8 cellular contexts compared by ENCODE assay signal in the genomic region with DNA sequence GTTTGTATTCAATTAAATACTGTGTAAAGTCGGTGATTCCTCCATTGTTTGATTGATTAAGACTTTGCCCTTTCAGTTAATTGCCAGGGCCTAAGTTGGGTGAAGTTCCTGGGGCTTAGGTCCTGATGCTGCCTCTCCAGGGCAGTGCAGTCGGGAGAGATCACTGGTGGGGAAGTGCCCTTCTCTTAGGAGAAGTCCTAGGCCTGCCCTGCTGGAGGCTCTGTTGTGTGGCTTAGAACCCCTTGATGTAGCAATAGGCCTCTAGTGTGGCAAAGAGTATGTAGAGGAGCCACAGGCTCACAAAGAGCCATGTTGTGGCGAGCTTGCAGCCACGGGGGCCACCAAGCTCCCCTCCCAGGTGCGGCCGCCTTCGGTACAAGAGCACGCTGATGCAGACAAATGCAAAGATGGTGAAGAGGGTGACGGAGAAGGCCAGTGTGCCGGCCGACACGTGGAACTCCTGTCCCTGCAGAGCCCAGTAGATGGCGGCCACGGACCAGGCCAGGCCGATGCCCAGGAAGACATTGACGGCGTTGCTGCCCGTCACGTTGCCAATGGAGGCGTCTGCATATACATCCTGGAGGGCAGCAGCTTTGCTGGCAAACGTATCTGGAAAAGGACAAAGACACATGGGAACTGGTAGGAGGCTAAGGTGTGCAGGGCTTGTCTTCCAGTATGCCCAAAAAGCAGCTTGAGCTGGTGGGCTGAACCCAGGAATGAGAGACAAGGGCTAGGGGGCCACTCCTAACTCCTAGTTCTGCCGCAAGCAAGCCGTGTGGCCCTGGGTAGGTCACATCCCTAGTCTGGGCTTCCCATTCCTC.
DNase-seq lines count a peak whose midpoint lies in the region; ATAC-seq and TF ChIP-seq lines count a peak whose summit lies in the region.

No MANE protein-coding gene starts in this region.

- TF ChIP-seq CTCF in Calu3 (IDR thresholded peaks at IDR 0.05; ENCODE audit: unreplicated experiment) (peak; percentile 76), dorsolateral prefrontal cortex (IDR thresholded peaks at IDR 0.05 in 54 of 56, conservative IDR thresholded peaks at IDR 0.05 in 2 of 56; ENCODE audit: low read depth in 1 of 56, partially characterized antibody in 56 of 56) (peak; percentile 39 to 87 (median 77)), lower lobe of right lung (IDR thresholded peaks at IDR 0.05) (peak; percentile 71)

- H3K27me3 Mint-ChIP-seq in Calu3 (ENCODE audit: unreplicated experiment): peaks cover 16% of the 10 kb centered on the region
- H3K27me3 Mint-ChIP-seq in T-helper 2 cell treated with Interferon-gamma antibody and Interleukin-4, amounts not matched to agents 5 μg/mL and 100 μg/mL, for 36 hours (ENCODE audit: low read depth): peaks cover 9% of the 10 kb centered on the region

- no peaks in the 10 kb centered on the region for H3K9me3 ChIP-seq in NT2/D1 (ENCODE audit: insufficient read depth, low read length)
- no peaks in the 10 kb centered on the region for H3K9me3 ChIP-seq in lower lobe of right lung

- H3K27ac Mint-ChIP-seq in Calu3 (ENCODE audit: unreplicated experiment): peak overlapping the region; percentile 9
- no peak overlapping the region for H3K27ac Mint-ChIP-seq in T-helper 2 cell treated with Interferon-gamma antibody and Interleukin-4, amounts not matched to agents 5 μg/mL and 100 μg/mL, for 36 hours

- peak overlapping the region in 17 of 59 donors; percentile 5 to 67 (median 28) for H3K27ac ChIP-seq in dorsolateral prefrontal cortex
- no peak overlapping the region for H3K27ac ChIP-seq in lower lobe of right lung

- no peak overlapping the region for H3K4me3 Mint-ChIP-seq in Calu3 (ENCODE audit: low read depth, unreplicated experiment)
- no peak overlapping the region for H3K4me3 Mint-ChIP-seq in T-helper 2 cell treated with Interferon-gamma antibody and Interleukin-4, amounts not matched to agents 5 μg/mL and 100 μg/mL, for 36 hours

- H3K4me1 Mint-ChIP-seq in Calu3 (ENCODE audit: low read depth, unreplicated experiment): peaks cover 41% of the 10 kb centered on the region
- no peaks in the 10 kb centered on the region for H3K4me1 Mint-ChIP-seq in T-helper 2 cell treated with Interferon-gamma antibody and Interleukin-4, amounts not matched to agents 5 μg/mL and 100 μg/mL, for 36 hours (ENCODE audit: low read depth)

- H3K27me3 ChIP-seq in NT2/D1 (ENCODE audit: insufficient read depth, insufficient read length): no peaks in the 10 kb centered on the region
- no peaks in the 10 kb centered on the region for H3K27me3 ChIP-seq in dorsolateral prefrontal cortex
- peaks cover 7% of the 10 kb centered on the region for H3K27me3 ChIP-seq in lower lobe of right lung (ENCODE audit: low read depth)

- CTCF ChIA-PET in Calu3 (lab: Charles Lee): interaction anchor here (1.0 to 4.9 kb wide), 2 partner anchors 27 to 37 kb away, joined by 3 to 34 read pairs; no protein-coding TSS in a partner anchor

- H3K4me3 ChIP-seq in NT2/D1 (ENCODE audit: insufficient read length, low read depth) (no peak overlapping the region), dorsolateral prefrontal cortex (no peak overlapping the region), lower lobe of right lung (no peak overlapping the region)

- BruUV-seq in Calu3 (replicated peaks; lab: Mats Ljungman, UMichigan): no TSS peak

- DNase-seq in Calu3: peak; percentile 90
- peak in 52 of 76 experiments; percentile 3 to 69 (median 34) for DNase-seq in HUDEP-2 (lab: John Stamatoyannopoulos, UW; ENCODE audit: unreplicated experiment in 76 of 76)
- peak; percentile 27 for DNase-seq in NT2/D1 (ENCODE audit: low read depth, low spot score)
- DNase-seq in dorsolateral prefrontal cortex: peak; percentile 69 to 88 (median 83)
- DNase-seq in lower lobe of right lung: peak; percentile 75
- DNase-seq in T-helper 2 cell treated with Interferon-gamma antibody and Interleukin-4, amounts not matched to agents 5 μg/mL and 100 μg/mL, for 36 hours (ENCODE audit: low spot score): no peak

- ATAC-seq in lower lobe of right lung (peak; percentile 88 to 89), GM18502 (IDR thresholded peaks at IDR 0.05; ENCODE audit: poor library complexity, unreplicated experiment) (no peak), GM19328 (IDR thresholded peaks at IDR 0.05; ENCODE audit: unreplicated experiment) (no peak)

- no peaks in the 10 kb centered on the region for H3K36me3 Mint-ChIP-seq in Calu3 (ENCODE audit: insufficient read depth, unreplicated experiment)
- no peaks in the 10 kb centered on the region for H3K36me3 Mint-ChIP-seq in T-helper 2 cell treated with Interferon-gamma antibody and Interleukin-4, amounts not matched to agents 5 μg/mL and 100 μg/mL, for 36 hours (ENCODE audit: low read depth)

- intact Hi-C loops in Calu3 (cut with micrococcal nuclease; ENCODE audit: unreplicated experiment) (loop anchor here (1.0 to 2.0 kb wide), 2 partner anchors 28 to 273 kb away; no protein-coding TSS in a partner anchor), dorsolateral prefrontal cortex (cut with DNase I) (loop anchor here in 1 of 2 donors (5.0 kb wide), 1 partner anchor 271 kb away; no protein-coding TSS in a partner anchor), lower lobe of right lung (cut with DNase I) (no loop called here)

- no peak overlapping the region for H3K9ac ChIP-seq in NT2/D1 (ENCODE audit: insufficient read length, low read depth)

- no peaks in the 10 kb centered on the region for H3K9me3 Mint-ChIP-seq in Calu3 (ENCODE audit: low read depth, unreplicated experiment)
- H3K9me3 Mint-ChIP-seq in T-helper 2 cell treated with Interferon-gamma antibody and Interleukin-4, amounts not matched to agents 5 μg/mL and 100 μg/mL, for 36 hours: no peaks in the 10 kb centered on the region

- no peaks in the 10 kb centered on the region for H3K36me3 ChIP-seq in NT2/D1 (ENCODE audit: insufficient read depth, insufficient read length, low read length)
- no peaks in the 10 kb centered on the region for H3K36me3 ChIP-seq in lower lobe of right lung

- peaks cover 2% of the 10 kb centered on the region for H3K4me1 ChIP-seq in NT2/D1 (ENCODE audit: insufficient read depth, insufficient read length)
- H3K4me1 ChIP-seq in lower lobe of right lung: no peaks in the 10 kb centered on the region

Comparison
In these comparisons a context has a peak if more than half of its experiments do, and no peak if none do; other contexts are left out.
1. ATAC-seq: peak in lower lobe of right lung (2 of 2); none in GM18502 (single experiment) and GM19328 (single experiment).
2. Peak in every context shown above with its lines, with median percentiles within 50 percentile points of each other: CTCF ChIP-seq.